ENCODE assay signal across 1 cellular context in genomic region chr17:50373705-50374104, GRCh38.
TF ChIP-seq lines count a peak whose summit lies in the region.

No MANE protein-coding gene starts in this region.

TF ChIP-seq in K562, 482 proteins besides CTCF, POLR2A, EP300 and RAD21:
- TF ChIP-seq SIN3B (IDR thresholded peaks at IDR 0.05; ENCODE audit: low read depth) (no peak), TAL1 (IDR thresholded peaks at IDR 0.05) (no peak), NONO (IDR thresholded peaks at IDR 0.05; ENCODE audit: low read depth in 2 of 2, low read length in 1 of 2) (no peak), CEBPB (tag; IDR thresholded peaks at IDR 0.05) (no peak), BRD9 (IDR thresholded peaks at IDR 0.05; ENCODE audit: low read depth, partially characterized antibody) (no peak), PRPF4 (IDR thresholded peaks at IDR 0.05; ENCODE audit: insufficient read depth, low read depth, low read length, poor library complexity, severe bottlenecking) (no peak), RFX5 (IDR thresholded peaks at IDR 0.05; ENCODE audit: low read depth, low read length) (no peak), RBM25 (IDR thresholded peaks at IDR 0.05; ENCODE audit: low read depth, low read length, severe bottlenecking) (peak; percentile 27), POLR2H (tag; IDR thresholded peaks at IDR 0.05; ENCODE audit: low read depth) (no peak), PCBP1 (IDR thresholded peaks at IDR 0.05; ENCODE audit: low read depth, low read length, poor library complexity, severe bottlenecking) (no peak), SUPT5H (IDR thresholded peaks at IDR 0.05) (no peak), ZBTB12 (CRISPR knock-in tag; IDR thresholded peaks at IDR 0.05) (no peak), CBX8 (IDR thresholded peaks at IDR 0.05; ENCODE audit: borderline replicate concordance, extremely low read depth, low read depth, low read length, poor library complexity, severe bottlenecking) (no peak), TAF15 (IDR thresholded peaks at IDR 0.05; ENCODE audit: low read depth, low read length) (no peak), STAT6 (CRISPR knock-in tag; IDR thresholded peaks at IDR 0.05) (no peak), ZNF79 (CRISPR knock-in tag; IDR thresholded peaks at IDR 0.05; ENCODE audit: low read depth) (no peak), CLOCK (CRISPR knock-in tag; IDR thresholded peaks at IDR 0.05; ENCODE audit: borderline replicate concordance) (no peak), PBX2 (CRISPR knock-in tag; IDR thresholded peaks at IDR 0.05; ENCODE audit: low read depth) (no peak), PBX2 (tag; conservative IDR thresholded peaks at IDR 0.05; ENCODE audit: low read depth) (0 out of 2 replicates have a peak, but pooled peaks have one; percentile 9), USF1 (CRISPR knock-in tag; IDR thresholded peaks at IDR 0.05) (no peak), CTBP1 (IDR thresholded peaks at IDR 0.05; ENCODE audit: borderline replicate concordance) (no peak), GTF3C2 (IDR thresholded peaks at IDR 0.05; ENCODE audit: borderline replicate concordance, extremely low read depth, insufficient read length) (no peak), CREB1 (IDR thresholded peaks at IDR 0.05) (no peak), CREB1 (CRISPR knock-in tag; IDR thresholded peaks at IDR 0.05) (no peak), ZNF146 (CRISPR knock-in tag; IDR thresholded peaks at IDR 0.05; ENCODE audit: unreplicated experiment) (peak; percentile 87), ZNF75A (CRISPR knock-in tag; IDR thresholded peaks at IDR 0.05) (no peak)
